15 cellular contexts compared by ENCODE assay signal in genomic region chr5:157306690-157307089, GRCh38. TPM values are rescaled to one million over a fixed set of nuclear protein-coding genes. Genes with fewer than 3 reads are reported as not detected.
A peak's percentile ranks its signal among the peaks of the same experiment; 100 is the strongest.
DNase-seq lines count a peak whose midpoint lies in the region; ATAC-seq and TF ChIP-seq lines count a peak whose summit lies in the region.
"Had no signal": no experiment of that assay in that cellular context is flagged by ENCODE, and none has a peak within 500 bp of the region (broad histone marks: within the 10 kb centered on the region; RNA-seq: fewer than 3 reads in every experiment).

No MANE protein-coding gene starts in this region.

- CTCF ChIA-PET in CD4-positive, alpha-beta T cell (lab: Charles Lee), result interaction anchor here (1.1 to 1.7 kb wide), 6 partner anchors 22 to 437 kb away, joined by 3 to 7 read pairs (median 4); partner anchors contain the start of gene LSM11

- no peaks in the 10 kb centered on the region for H3K27me3 Mint-ChIP-seq in CD4-positive, alpha-beta T cell
- no peaks in the 10 kb centered on the region for H3K27me3 Mint-ChIP-seq in effector memory CD8-positive, alpha-beta T cell
- H3K27me3 Mint-ChIP-seq in HFFc6 (ENCODE audit: insufficient read depth), result peaks cover 4% of the 10 kb centered on the region

- H3K27ac Mint-ChIP-seq in CD4-positive, alpha-beta T cell, result peak overlapping the region; percentile 80
- peak overlapping the region; percentile 91 to 94 for H3K27ac Mint-ChIP-seq in effector memory CD8-positive, alpha-beta T cell
- no peak overlapping the region for H3K27ac Mint-ChIP-seq in HFFc6

- peak; percentile 68 for ATAC-seq in CD4-positive, alpha-beta T cell (ENCODE audit: poor library complexity)
- ATAC-seq in GM19351 (IDR thresholded peaks at IDR 0.05; ENCODE audit: unreplicated experiment), result peak; percentile 41
- peak; percentile 80 for ATAC-seq in effector memory CD8-positive, alpha-beta T cell (replicated peaks)
- ATAC-seq in HG02642 (IDR thresholded peaks at IDR 0.05; ENCODE audit: poor library complexity, unreplicated experiment), result no peak
- ATAC-seq: GM12878 had no signal

- intact Hi-C loops in CD4-positive, alpha-beta T cell (cut with DNase I, micrococcal nuclease), result loop anchor here in 1 of 2 experiments (5.0 kb wide), 1 partner anchor 39 kb away; the partner anchor contains the start of gene CYFIP2

- peak in 7 of 10 experiments; percentile 21 to 47 (median 38) for DNase-seq in CD4-positive, alpha-beta T cell
- peak; percentile 45 for DNase-seq in activated CD4-positive, alpha-beta T cell treated with anti-CD3 and anti-CD28 coated beads, Interleukin-2, amount 50 U/mL, for 1 hour
- DNase-seq in effector memory CD8-positive, alpha-beta T cell, result peak in 1 of 3 experiments; percentile 11
- DNase-seq in NCI-H524 (lab: John Stamatoyannopoulos, UW), result no peak
- no peak for DNase-seq in NCI-H187 treated with DMSO at 0.1 percent for 48 hours (lab: John Stamatoyannopoulos, UW)
- no peak for DNase-seq in HFFc6
- DNase-seq: C1 segment of cervical spinal cord, dorsolateral prefrontal cortex, EL, left lung, NCI-H2029, trophoblast cell had no signal

- no peaks in the 10 kb centered on the region for H3K9me3 Mint-ChIP-seq in CD4-positive, alpha-beta T cell
- no peaks in the 10 kb centered on the region for H3K9me3 Mint-ChIP-seq in effector memory CD8-positive, alpha-beta T cell
- H3K9me3 Mint-ChIP-seq in HFFc6, result no peaks in the 10 kb centered on the region

- H3K4me3 Mint-ChIP-seq in CD4-positive, alpha-beta T cell, result peak overlapping the region; percentile 87
- peak overlapping the region; percentile 71 to 73 for H3K4me3 Mint-ChIP-seq in effector memory CD8-positive, alpha-beta T cell
- no peak overlapping the region for H3K4me3 Mint-ChIP-seq in HFFc6

- H3K27me3 ChIP-seq in CD4-positive, alpha-beta T cell (ENCODE audit: control insufficient read depth, insufficient read depth, low read length), result no peaks in the 10 kb centered on the region
- H3K27me3 ChIP-seq: dorsolateral prefrontal cortex, left lung had no signal

- peaks cover 80% of the 10 kb centered on the region for H3K4me1 Mint-ChIP-seq in CD4-positive, alpha-beta T cell (ENCODE audit: low read depth)
- H3K4me1 Mint-ChIP-seq in effector memory CD8-positive, alpha-beta T cell (ENCODE audit: low read depth in 2 of 2), result peaks cover 46 to 55% of the 10 kb centered on the region in 2 donors
- H3K4me1 Mint-ChIP-seq in HFFc6 (ENCODE audit: low read depth), result peaks cover 6% of the 10 kb centered on the region

- no peaks in the 10 kb centered on the region for H3K9me3 ChIP-seq in CD4-positive, alpha-beta T cell (ENCODE audit: control insufficient read depth, low read length)
- H3K9me3 ChIP-seq: left lung had no signal

- H3K36me3 Mint-ChIP-seq in CD4-positive, alpha-beta T cell (ENCODE audit: low read depth), result peaks cover 93% of the 10 kb centered on the region
- H3K36me3 Mint-ChIP-seq in effector memory CD8-positive, alpha-beta T cell (ENCODE audit: insufficient read depth), result peaks cover 66% of the 10 kb centered on the region
- no peaks in the 10 kb centered on the region for H3K36me3 Mint-ChIP-seq in HFFc6 (ENCODE audit: low read depth)

- POLR2A ChIA-PET in CD4-positive, alpha-beta T cell (lab: Charles Lee), result interaction anchor here (0.5 to 3.0 kb wide), 18 partner anchors 10 to 508 kb away, joined by 3 to 34 read pairs (median 4); partner anchors contain the start of genes HAVCR2, ITK and MED7

- no peak for TF ChIP-seq CTCF in CD4-positive, alpha-beta T cell (IDR thresholded peaks at IDR 0.05)
- TF ChIP-seq CTCF in HFFc6 (IDR thresholded peaks at IDR 0.05), result no peak

- H3K27ac ChIP-seq in CD4-positive, alpha-beta T cell (ENCODE audit: low read depth, low read length), result peak overlapping the region; percentile 41
- H3K27ac ChIP-seq: left lung had no signal

RNA-seq across cellular contexts. Expression of gene CYFIP2, which starts 40.8 kb away (rescaled TPM):
- total RNA-seq in CD4-positive, alpha-beta T cell, result 100 to 1,000 TPM; 271 to 287 TPM
- total RNA-seq in HFFc6 (2021; fragmentation: NEBNext Ultra II Directional; extraction: Animal tissue kit (Norgen Biotek cat#: 25700)), result 10 to 100 TPM in 3 of 6 experiments, 1 to 10 TPM in 3; 7.1 to 20.0 (median 9.7) TPM

Comparison
In these comparisons a context has a peak if more than half of its experiments do, and no peak if none do; other contexts are left out.
1. DNase-seq: peak in CD4-positive, alpha-beta T cell (7 of 10) and activated CD4-positive, alpha-beta T cell treated with anti-CD3 and anti-CD28 coated beads, Interleukin-2, amount 50 U/mL, for 1 hour (single experiment); none in NCI-H524 (0 of 2), NCI-H187 treated with DMSO at 0.1 percent for 48 hours (single experiment) and HFFc6 (single experiment).
2. RNA of gene CYFIP2, which starts 40.8 kb away (total RNA-seq): 271 to 287 TPM in CD4-positive, alpha-beta T cell; 7.1 to 20.0 TPM in HFFc6; every median in the first group is over 10 times any median in the second.